In the genomic region with DNA sequence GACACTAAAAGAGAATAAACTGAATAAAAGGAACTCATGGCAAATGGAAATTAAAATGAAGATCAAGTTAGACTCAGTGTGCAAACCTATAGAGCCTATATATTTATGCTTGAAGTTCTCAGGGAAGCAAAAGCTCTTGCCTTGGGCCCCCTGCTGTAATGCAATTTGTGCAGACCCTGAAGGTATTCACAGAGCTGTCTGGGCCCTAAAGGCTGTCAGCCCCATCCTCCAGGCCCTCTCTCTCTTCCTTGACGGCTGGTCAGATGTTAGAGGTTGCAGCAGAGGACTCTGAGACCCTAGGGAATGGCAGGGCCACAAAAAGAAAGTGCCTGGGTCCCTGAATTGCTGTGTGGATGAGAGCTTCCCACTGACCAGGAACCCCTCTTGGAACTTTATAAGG, we compare ENCODE assay signal across 17 cellular contexts.
"Had no signal": no experiment of that assay in that cellular context is flagged by ENCODE, and none has a peak within 500 bp of the region (broad histone marks: within the 10 kb centered on the region; RNA-seq: fewer than 3 reads in every experiment).

No MANE protein-coding gene starts in this region.

- H3K4me3 Mint-ChIP-seq: IgD-negative memory B cell had no signal

- H3K36me3 Mint-ChIP-seq: IgD-negative memory B cell had no signal

- DNase-seq: MM.1S, NCI-H1105, NCI-H1417, NCI-H1436 treated with DMSO at 0.1 percent for 48 hours, NCI-H1694, NCI-H187 treated with DMSO at 0.1 percent for 48 hours, NCI-H2029 treated with DMSO at 0.1 percent for 48 hours, NCI-H345, NCI-H446 treated with DMSO at 0.1 percent for 48 hours, NCI-H510A treated with DMSO at 0.1 percent for 48 hours, RPMI8226, SIG-M5 had no signal

- H3K4me2 ChIP-seq: KMS-11 had no signal

- H3K4me1 Mint-ChIP-seq: IgD-negative memory B cell had no signal

- H3K9ac ChIP-seq: KMS-11 had no signal

- H3K9me3 ChIP-seq: SJSA1 had no signal

- H3K4me3 ChIP-seq: K562, SJSA1, SK-N-MC had no signal

- H3K4me1 ChIP-seq: SJSA1 had no signal

- H3K27ac ChIP-seq: KMS-11, SJSA1, SK-N-MC had no signal

- H3K27me3 ChIP-seq: SJSA1 had no signal

- H3K36me3 ChIP-seq: SJSA1 had no signal
